In the genomic region with DNA sequence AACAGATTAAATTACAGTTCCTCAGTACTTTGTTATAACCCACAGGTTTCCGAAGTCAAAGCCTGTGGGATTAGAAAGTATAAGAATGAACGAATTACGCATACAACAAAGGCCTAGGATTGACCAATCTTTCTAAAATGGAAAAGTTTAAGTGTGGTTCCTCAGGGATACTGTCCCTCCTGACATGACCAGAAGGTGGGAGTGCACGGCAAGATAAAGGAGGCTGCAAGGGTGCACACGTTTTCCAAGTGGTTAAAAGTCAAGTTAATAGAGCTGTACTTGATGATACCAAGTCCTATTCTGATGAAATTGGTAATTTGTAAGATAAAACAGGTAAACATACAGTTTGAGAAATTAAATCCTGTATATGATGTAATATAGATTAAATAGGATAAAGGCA, we compare ENCODE assay signal across 1 cellular context.
TF ChIP-seq lines count a peak whose summit lies in the region.

No MANE protein-coding gene starts in this region.

TF ChIP-seq in HEK293, 187 proteins besides CTCF, POLR2A, EP300 and RAD21 (continued from another document):
- TF ChIP-seq, protein P1, sequence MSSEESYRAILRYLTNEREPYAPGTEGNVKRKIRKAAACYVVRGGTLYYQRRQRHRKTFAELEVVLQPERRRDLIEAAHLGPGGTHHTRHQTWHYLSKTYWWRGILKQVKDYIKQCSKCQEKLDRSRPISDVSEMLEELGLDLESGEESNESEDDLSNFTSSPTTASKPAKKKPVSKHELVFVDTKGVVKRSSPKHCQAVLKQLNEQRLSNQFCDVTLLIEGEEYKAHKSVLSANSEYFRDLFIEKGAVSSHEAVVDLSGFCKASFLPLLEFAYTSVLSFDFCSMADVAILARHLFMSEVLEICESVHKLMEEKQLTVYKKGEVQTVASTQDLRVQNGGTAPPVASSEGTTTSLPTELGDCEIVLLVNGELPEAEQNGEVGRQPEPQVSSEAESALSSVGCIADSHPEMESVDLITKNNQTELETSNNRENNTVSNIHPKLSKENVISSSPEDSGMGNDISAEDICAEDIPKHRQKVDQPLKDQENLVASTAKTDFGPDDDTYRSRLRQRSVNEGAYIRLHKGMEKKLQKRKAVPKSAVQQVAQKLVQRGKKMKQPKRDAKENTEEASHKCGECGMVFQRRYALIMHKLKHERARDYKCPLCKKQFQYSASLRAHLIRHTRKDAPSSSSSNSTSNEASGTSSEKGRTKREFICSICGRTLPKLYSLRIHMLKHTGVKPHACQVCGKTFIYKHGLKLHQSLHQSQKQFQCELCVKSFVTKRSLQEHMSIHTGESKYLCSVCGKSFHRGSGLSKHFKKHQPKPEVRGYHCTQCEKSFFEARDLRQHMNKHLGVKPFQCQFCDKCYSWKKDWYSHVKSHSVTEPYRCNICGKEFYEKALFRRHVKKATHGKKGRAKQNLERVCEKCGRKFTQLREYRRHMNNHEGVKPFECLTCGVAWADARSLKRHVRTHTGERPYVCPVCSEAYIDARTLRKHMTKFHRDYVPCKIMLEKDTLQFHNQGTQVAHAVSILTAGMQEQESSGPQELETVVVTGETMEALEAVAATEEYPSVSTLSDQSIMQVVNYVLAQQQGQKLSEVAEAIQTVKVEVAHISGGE (tag by site-specific recombination; conservative IDR thresholded peaks at IDR 0.05; ENCODE audit: low read depth): no peak
- TF ChIP-seq ZNF146 (tag by site-specific recombination; IDR thresholded peaks at IDR 0.05): no peak
- TF ChIP-seq ZNF560 (tag by site-specific recombination; IDR thresholded peaks at IDR 0.05; ENCODE audit: borderline replicate concordance): no peak
- TF ChIP-seq ZNF366 (tag by site-specific recombination; conservative IDR thresholded peaks at IDR 0.05): no peak
